Comparison of ENCODE assay signal across 9 cellular contexts in genomic region chr5:147805030-147805454, GRCh38. TPM values are rescaled to one million over a fixed set of nuclear protein-coding genes. Genes with fewer than 3 reads are reported as not detected.
DNase-seq lines count a peak whose midpoint lies in the region; ATAC-seq and TF ChIP-seq lines count a peak whose summit lies in the region.
"Had no signal": no experiment of that assay in that cellular context is flagged by ENCODE, and none has a peak within 500 bp of the region (broad histone marks: within the 10 kb centered on the region; RNA-seq: fewer than 3 reads in every experiment).

No MANE protein-coding gene starts in this region.

- 66% methylated on average over 6 of the region's 6 CpGs for WGBS in esophagus muscularis mucosa

- no peak for TF ChIP-seq EP300 in esophagus muscularis mucosa (IDR thresholded peaks at IDR 0.05)

- H3K36me3 ChIP-seq in esophagus muscularis mucosa: no peaks in the 10 kb centered on the region
- H3K36me3 ChIP-seq: cardiac muscle cell had no signal

- H3K9me3 ChIP-seq in esophagus muscularis mucosa: no peaks in the 10 kb centered on the region

- intact Hi-C loops in esophagus muscularis mucosa (cut with DNase I): no loop called here

- TF ChIP-seq POLR2A in esophagus muscularis mucosa (IDR thresholded peaks at IDR 0.05; ENCODE audit: low read depth): no peak

- ATAC-seq in GM18511 (IDR thresholded peaks at IDR 0.05; ENCODE audit: unreplicated experiment) (peak; percentile 91), GM21717 (IDR thresholded peaks at IDR 0.05; ENCODE audit: unreplicated experiment) (peak; percentile 85)

- H3K27ac ChIP-seq in esophagus muscularis mucosa (replicated peaks in 1 of 4): no peak overlapping the region
- H3K27ac ChIP-seq: cardiac muscle cell had no signal

- no peak overlapping the region for H3K4me3 ChIP-seq in epithelial cell of esophagus (ENCODE audit: low read length)
- no peak overlapping the region for H3K4me3 ChIP-seq in esophagus muscularis mucosa
- H3K4me3 ChIP-seq: cardiac muscle cell had no signal

- TF ChIP-seq CTCF in epithelial cell of esophagus (IDR thresholded peaks at IDR 0.05; ENCODE audit: insufficient read depth, low read depth, low read length, missing control alignments) (no peak), esophagus muscularis mucosa (IDR thresholded peaks at IDR 0.05) (no peak)

- no peaks in the 10 kb centered on the region for H3K4me1 ChIP-seq in esophagus muscularis mucosa

- DNase-seq in Kasumi-1 (lab: John Stamatoyannopoulos, UW): peak; percentile 93 to 95
- DNase-seq in epithelial cell of esophagus (ENCODE audit: low read depth): peak; percentile 66
- DNase-seq in esophagus muscularis mucosa (ENCODE audit: extremely low spot score): no peak
- no peak for DNase-seq in NCI-H2081 treated with DMSO at 0.1 percent for 48 hours (lab: John Stamatoyannopoulos, UW)
- DNase-seq in NCI-H446 (lab: John Stamatoyannopoulos, UW): no peak
- no peak for DNase-seq in inferior parietal cortex (ENCODE audit: extremely low spot score)

- no peaks in the 10 kb centered on the region for H3K27me3 ChIP-seq in esophagus muscularis mucosa
- H3K27me3 ChIP-seq: cardiac muscle cell had no signal

RNA-seq across cellular contexts. Expression of gene JAKMIP2, which starts 22.5 kb away (rescaled TPM):
- total RNA-seq in esophagus muscularis mucosa: 1 to 10 TPM in 2 of 4 donors, under 1 TPM in 2; 0.83 to 2.6 (median 1.3) TPM

RNA-seq across cellular contexts. Expression of gene SPINK1, which starts 26.4 kb away (rescaled TPM):
- total RNA-seq in esophagus muscularis mucosa: not detected
- total RNA-seq: cardiac muscle cell had no signal

Comparison
In these comparisons a context has a peak if more than half of its experiments do, and no peak if none do; other contexts are left out.
1. DNase-seq: peak in Kasumi-1 (2 of 2) and epithelial cell of esophagus (single experiment); none in esophagus muscularis mucosa (single experiment), NCI-H2081 treated with DMSO at 0.1 percent for 48 hours (single experiment), NCI-H446 (0 of 2) and inferior parietal cortex (single experiment).